In the genomic region with DNA sequence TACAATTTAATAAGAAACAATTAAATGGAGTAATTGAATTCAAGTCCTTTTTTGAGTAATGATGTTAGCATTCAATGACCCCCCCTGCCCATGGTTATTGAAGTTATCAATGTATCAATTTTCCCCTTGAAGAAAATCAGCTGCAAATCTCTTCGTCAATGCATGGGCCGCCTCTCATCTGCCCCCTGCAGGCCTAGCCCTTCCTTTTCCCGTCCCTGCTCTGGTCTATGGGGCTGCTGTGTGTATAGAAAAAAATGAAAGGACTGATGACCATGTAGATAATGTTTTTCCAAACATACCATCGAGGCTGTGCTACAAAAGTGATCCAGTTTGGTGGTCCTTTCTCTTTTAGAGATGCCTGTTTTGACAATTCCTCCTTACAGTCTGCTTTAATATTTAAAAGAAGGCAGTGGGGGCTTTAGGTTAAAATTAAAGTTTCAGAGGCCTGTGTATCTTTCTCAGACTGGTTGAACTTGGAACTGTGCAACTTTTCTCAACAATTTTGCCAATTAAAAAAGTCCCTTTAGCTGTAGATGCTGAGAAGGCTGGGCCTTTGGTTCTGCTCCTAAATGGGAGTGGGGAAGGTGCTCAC, we compare ENCODE assay signal across 8 cellular contexts.
DNase-seq lines count a peak whose midpoint lies in the region; ATAC-seq and TF ChIP-seq lines count a peak whose summit lies in the region.

No MANE protein-coding gene starts in this region.

- TF ChIP-seq POLR2A in esophagus squamous epithelium (IDR thresholded peaks at IDR 0.05) (no peak), lower leg skin (IDR thresholded peaks at IDR 0.05) (no peak)

- no peaks in the 10 kb centered on the region for H3K9me3 Mint-ChIP-seq in activated T-cell treated with anti-CD3 and anti-CD28 coated beads, Interleukin-2, amount 50 U/mL, for 24 hours

- H3K27ac ChIP-seq in SK-N-SH (ENCODE audit: low read depth in 2 of 2, low read length in 1 of 2) (no peak overlapping the region), esophagus squamous epithelium (no peak overlapping the region)

- no peak overlapping the region; the same call in 1 of the 2 replicates for H2AFZ ChIP-seq in SK-N-SH (ENCODE audit: low read depth)

- no peak overlapping the region for H3K4me2 ChIP-seq in SK-N-SH

- POLR2A ChIA-PET in SK-N-SH (lab: Yijun Ruan, JAX), result no interaction called here

- H3K27ac Mint-ChIP-seq in activated T-cell treated with anti-CD3 and anti-CD28 coated beads, Interleukin-2, amount 50 U/mL, for 24 hours, result no peak overlapping the region

- no peak overlapping the region for H3K4me3 Mint-ChIP-seq in activated T-cell treated with anti-CD3 and anti-CD28 coated beads, Interleukin-2, amount 50 U/mL, for 24 hours

- H3K27me3 ChIP-seq in SK-N-SH (ENCODE audit: insufficient read depth), result no peaks in the 10 kb centered on the region
- peaks cover 0 to 11% (median 2%) of the 10 kb centered on the region in 4 donors for H3K27me3 ChIP-seq in esophagus squamous epithelium

- peaks cover 60% of the 10 kb centered on the region for H3K4me1 Mint-ChIP-seq in activated T-cell treated with anti-CD3 and anti-CD28 coated beads, Interleukin-2, amount 50 U/mL, for 24 hours (ENCODE audit: low read depth)

- H3K4me3 ChIP-seq in SK-N-SH (ENCODE audit: low read depth in 2 of 2, low read length in 1 of 2) (no peak overlapping the region; a peak in 1 of 4 replicates), esophagus squamous epithelium (no peak overlapping the region), lower leg skin (ENCODE audit: low read depth, poor library complexity, severe bottlenecking) (no peak overlapping the region)

- H3K36me3 ChIP-seq in SK-N-SH (replicated peaks in 1 of 2; ENCODE audit: control insufficient read depth in 1 of 2, insufficient read depth in 2 of 2, low read length in 1 of 2), result no peaks in the 10 kb centered on the region
- H3K36me3 ChIP-seq in esophagus squamous epithelium, result no peaks in the 10 kb centered on the region

- H3K4me1 ChIP-seq in SK-N-SH (ENCODE audit: control insufficient read depth in 1 of 2, insufficient read depth in 2 of 2, low read depth in 1 of 2, low read length in 1 of 2) (peaks cover 0 to 8% of the 10 kb centered on the region in 2 experiments; a peak in 2 of 4 replicates), esophagus squamous epithelium (peaks cover 0 to 15% (median 12%) of the 10 kb centered on the region in 3 donors)

- H3K9me3 ChIP-seq in SK-N-SH (no peaks in the 10 kb centered on the region), esophagus squamous epithelium (no peaks in the 10 kb centered on the region)

- H3K9me2 ChIP-seq in SK-N-SH, result no peaks in the 10 kb centered on the region

- H3K79me2 ChIP-seq in SK-N-SH (ENCODE audit: insufficient read depth), result no peaks in the 10 kb centered on the region

- WGBS in SK-N-SH (ENCODE audit: low lambda C conversion rate), result 35% methylated on average over 4 of the region's 4 CpGs
- 41 to 43% methylated on average over 4 of the region's 4 CpGs for WGBS in esophagus squamous epithelium, 2 donors
- 61 to 66% methylated on average over 4 of the region's 4 CpGs for WGBS in lower leg skin, 2 donors

- TF ChIP-seq CTCF in SK-N-SH (IDR thresholded peaks at IDR 0.05) (peak; percentile 60), esophagus squamous epithelium (IDR thresholded peaks at IDR 0.05) (peak in 4 of 6 experiments; percentile 8 to 28 (median 15)), lower leg skin (IDR thresholded peaks at IDR 0.05) (no peak)

- no peak overlapping the region for H3K9ac ChIP-seq in SK-N-SH

- no peaks in the 10 kb centered on the region for H4K20me1 ChIP-seq in SK-N-SH (ENCODE audit: insufficient read depth)

- no peaks in the 10 kb centered on the region for H3K36me3 Mint-ChIP-seq in activated T-cell treated with anti-CD3 and anti-CD28 coated beads, Interleukin-2, amount 50 U/mL, for 24 hours (ENCODE audit: low read depth)

- peak; percentile 50 for ATAC-seq in HG03039 (IDR thresholded peaks at IDR 0.05; ENCODE audit: unreplicated experiment)
- no peak for ATAC-seq in HG03439 (IDR thresholded peaks at IDR 0.05; ENCODE audit: unreplicated experiment)

- TF ChIP-seq EP300 in SK-N-SH (IDR thresholded peaks at IDR 0.05; ENCODE audit: borderline replicate concordance in 1 of 2, low read depth in 1 of 2, low read length in 1 of 2), result no peak

- DNase-seq in activated T-cell treated with anti-CD3 and anti-CD28 coated beads, Interleukin-2, amount 50 U/mL, for 48 hours, result peak; percentile 54 to 55
- no peak for DNase-seq in activated T-cell treated with anti-CD3 and anti-CD28 coated beads, Interleukin-2, amount 50 U/mL, for 24 hours
- peak; percentile 68 for DNase-seq in SK-N-SH
- DNase-seq in esophagus squamous epithelium (lab: John Stamatoyannopoulos, UW), result no peak
- peak; percentile 33 to 42 for DNase-seq in stimulated activated CD4-positive, alpha-beta T cell treated with anti-CD3 and anti-CD28 coated beads, Interleukin-4, amount 100 ng/mL, for 48 hours (ENCODE audit: low read depth in 2 of 2)
- DNase-seq in lower leg skin (ENCODE audit: low spot score in 2 of 2), result no peak

- peaks cover 30% of the 10 kb centered on the region for H3K27me3 Mint-ChIP-seq in activated T-cell treated with anti-CD3 and anti-CD28 coated beads, Interleukin-2, amount 50 U/mL, for 24 hours

- TF ChIP-seq RAD21 in SK-N-SH (IDR thresholded peaks at IDR 0.05; ENCODE audit: low read length), result peak; percentile 49

- CTCF ChIA-PET in SK-N-SH (lab: Yijun Ruan, JAX), result interaction anchor here (0.8 to 2.3 kb wide), 8 partner anchors 10 to 56 kb away, joined by 3 to 10 read pairs (median 4); no protein-coding TSS in a partner anchor

- no peaks in the 10 kb centered on the region for H3F3A ChIP-seq in SK-N-SH (replicated peaks; ENCODE audit: insufficient read depth)

- intact Hi-C loops in esophagus squamous epithelium (cut with DNase I), result no loop called here
- intact Hi-C loops in lower leg skin (cut with DNase I; ENCODE audit: low total_unique reads), result loop anchor here (2.0 kb wide), 1 partner anchor 17 kb away; no protein-coding TSS in a partner anchor

TF ChIP-seq in SK-N-SH, 30 proteins besides CTCF, POLR2A, EP300 and RAD21:
- no peak for TF ChIP-seq TAF1 (IDR thresholded peaks at IDR 0.05; ENCODE audit: borderline replicate concordance, low read depth, low read length)
- TF ChIP-seq MXI1 (IDR thresholded peaks at IDR 0.05; ENCODE audit: low read depth, low read length), result no peak
- TF ChIP-seq GATA2 (CRISPR knock-in tag; IDR thresholded peaks at IDR 0.05), result no peak
- TF ChIP-seq SMC3 (IDR thresholded peaks at IDR 0.05; ENCODE audit: low read depth, low read length), result peak; percentile 46; the same call in 1 of the 2 replicates

Comparison
In these comparisons a context has a peak if more than half of its experiments do, and no peak if none do; other contexts are left out.
1. DNase-seq: peak in activated T-cell treated with anti-CD3 and anti-CD28 coated beads, Interleukin-2, amount 50 U/mL, for 48 hours (2 of 2), SK-N-SH (single experiment) and stimulated activated CD4-positive, alpha-beta T cell treated with anti-CD3 and anti-CD28 coated beads, Interleukin-4, amount 100 ng/mL, for 48 hours (2 of 2); none in activated T-cell treated with anti-CD3 and anti-CD28 coated beads, Interleukin-2, amount 50 U/mL, for 24 hours (single experiment), esophagus squamous epithelium (single experiment) and lower leg skin (0 of 2).
2. CTCF ChIP-seq: peak in SK-N-SH (single experiment) and esophagus squamous epithelium (4 of 6); none in lower leg skin (0 of 3).